9 cellular contexts compared by ENCODE assay signal in the genomic region with DNA sequence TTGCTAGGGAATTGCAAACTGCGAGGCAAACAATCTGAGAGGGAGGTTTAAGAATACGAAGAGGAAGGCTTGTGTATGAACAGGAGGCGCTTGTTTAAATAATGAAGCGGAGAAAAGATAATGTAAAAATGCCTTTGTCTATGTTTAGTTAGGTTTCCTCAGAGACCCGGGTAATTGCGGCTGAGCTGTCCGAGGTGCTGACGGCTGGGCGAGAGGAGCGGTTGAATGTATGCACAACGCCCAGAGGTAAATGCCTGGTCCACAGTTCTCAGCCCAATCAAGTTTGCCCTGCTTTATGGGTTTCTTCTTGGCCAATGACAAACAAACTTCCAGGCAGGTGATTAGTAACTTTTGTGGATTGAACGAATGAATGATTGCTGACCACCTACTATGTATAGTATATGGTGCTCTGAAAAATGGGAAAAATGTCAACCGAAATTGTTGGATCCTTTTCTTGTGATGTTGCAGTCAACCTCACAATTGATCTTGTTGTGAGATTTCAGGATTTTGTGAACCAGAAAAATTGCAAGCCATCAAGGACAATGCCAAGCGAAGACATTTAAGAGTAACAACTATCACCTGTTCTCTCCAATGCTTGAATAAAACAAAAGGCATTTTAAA. TPM values are rescaled to one million over a fixed set of nuclear protein-coding genes. Genes with fewer than 3 reads are reported as not detected.
DNase-seq lines count a peak whose midpoint lies in the region; ATAC-seq and TF ChIP-seq lines count a peak whose summit lies in the region.
"Had no signal": no experiment of that assay in that cellular context is flagged by ENCODE, and none has a peak within 500 bp of the region (broad histone marks: within the 10 kb centered on the region; RNA-seq: fewer than 3 reads in every experiment).

No MANE protein-coding gene starts in this region.

- no peaks in the 10 kb centered on the region for H3K4me1 Mint-ChIP-seq in activated CD8-positive, alpha-beta T cell treated with anti-CD3 and anti-CD28 coated beads, Interleukin-2, amount 10 ng/mL, durations not matched to agents 7 days and 5 days (ENCODE audit: low read depth)

- H3K14ac ChIP-seq in IMR-90 (replicated peaks; ENCODE audit: low read depth, low read length) = no peak overlapping the region

- TF ChIP-seq CTCF in IMR-90 (conservative IDR thresholded peaks at IDR 0.05; ENCODE audit: low read depth, low read length) = no peak

- no peak overlapping the region for H2BK5ac ChIP-seq in IMR-90 (ENCODE audit: low read depth, low read length, poor library complexity, severe bottlenecking)

- no peak overlapping the region for H2BK20ac ChIP-seq in IMR-90 (ENCODE audit: low read depth, low read length)

- H2BK120ac ChIP-seq in IMR-90 (ENCODE audit: low read depth, low read length) = no peak overlapping the region

- H4K8ac ChIP-seq in IMR-90 (ENCODE audit: low read depth in 2 of 2, low read length in 2 of 2) = no peak overlapping the region

- H4K5ac ChIP-seq in IMR-90 (ENCODE audit: low read depth, low read length) = no peak overlapping the region

- CTCF ChIA-PET in IMR-90 (lab: Yijun Ruan, JAX) = no interaction called here
- CTCF ChIA-PET in activated CD8-positive, alpha-beta T cell treated with anti-CD3 and anti-CD28 coated beads, Interleukin-2, amount 10 ng/mL, durations not matched to agents 7 days and 5 days (lab: Charles Lee) = interaction anchor here (1.8 kb wide), 1 partner anchor 27 kb away, joined by 4 read pairs; no protein-coding TSS in a partner anchor

- no peak overlapping the region for H2AK5ac ChIP-seq in IMR-90 (ENCODE audit: low read depth, low read length)

- intact Hi-C loops in IMR-90 (cut with micrococcal nuclease) (no loop called here), head of caudate nucleus (cut with DNase I) (no loop called here)

- no peak overlapping the region for H4K91ac ChIP-seq in IMR-90 (ENCODE audit: insufficient read depth, low read depth, low read length)

- H3K4ac ChIP-seq in IMR-90 (ENCODE audit: low read depth, low read length) = no peak overlapping the region

- H3K4me3 ChIP-seq in IMR-90 (ENCODE audit: insufficient read depth, low read depth, low read length) = no peak overlapping the region

- no TSS peak for BruUV-seq in IMR-90 (replicated peaks; lab: Mats Ljungman, UMichigan)

- no peaks in the 10 kb centered on the region for H3K36me3 ChIP-seq in IMR-90 (ENCODE audit: control insufficient read depth, insufficient read depth, low read length)
- H3K36me3 ChIP-seq: neutrophil had no signal

- no peaks in the 10 kb centered on the region for H3K36me3 Mint-ChIP-seq in activated CD8-positive, alpha-beta T cell treated with anti-CD3 and anti-CD28 coated beads, Interleukin-2, amount 10 ng/mL, durations not matched to agents 7 days and 5 days (ENCODE audit: low read depth)

- POLR2A ChIA-PET in IMR-90 (lab: Charles Lee; ENCODE audit: unreplicated experiment) = no interaction called here
- POLR2A ChIA-PET in activated CD8-positive, alpha-beta T cell treated with anti-CD3 and anti-CD28 coated beads, Interleukin-2, amount 10 ng/mL, durations not matched to agents 7 days and 5 days (lab: Charles Lee) = no interaction called here

- dilution Hi-C loops in IMR-90 (cut with HindIII; ENCODE audit: low sequenced_read_pairs, unreplicated experiment) = no loop called here

- 23% methylated on average over 5 of the region's 14 CpGs; no CpG with 5 or more reads in 1 of the 2 experiments for WGBS in IMR-90 (ENCODE audit: extremely low coverage in 2 of 2, insufficient read length in 1 of 2), 2 experiments

- ATAC-seq in IMR-90 (ENCODE audit: low read depth) (peak; percentile 95), HG02970 (IDR thresholded peaks at IDR 0.05; ENCODE audit: low FRiP score, unreplicated experiment) (no peak)
- peak; percentile 58 for ATAC-seq in activated CD8-positive, alpha-beta T cell treated with anti-CD3 and anti-CD28 coated beads, Interleukin-2, amount 10 ng/mL, durations not matched to agents 7 days and 5 days

- TF ChIP-seq POLR2A in IMR-90 (IDR thresholded peaks at IDR 0.05; ENCODE audit: low read depth, low read length) = no peak

- H3K4me3 Mint-ChIP-seq in activated CD8-positive, alpha-beta T cell treated with anti-CD3 and anti-CD28 coated beads, Interleukin-2, amount 10 ng/mL, durations not matched to agents 7 days and 5 days = no peak overlapping the region

- H2BK15ac ChIP-seq in IMR-90 (ENCODE audit: low read depth, low read length) = no peak overlapping the region

- no peak overlapping the region for H3K27ac ChIP-seq in IMR-90 (ENCODE audit: insufficient read depth, low read length)
- H3K27ac ChIP-seq: neutrophil had no signal

- no peaks in the 10 kb centered on the region for H3K79me1 ChIP-seq in IMR-90 (ENCODE audit: low read depth in 1 of 2, low read length in 2 of 2)

- no peaks in the 10 kb centered on the region for H3K4me1 ChIP-seq in IMR-90 (ENCODE audit: control insufficient read depth, insufficient read depth, low read length)

- H3K4me2 ChIP-seq in IMR-90 (ENCODE audit: low read depth, low read length) = no peak overlapping the region

- no peak overlapping the region for H2AK9ac ChIP-seq in IMR-90 (replicated peaks; ENCODE audit: low read depth, low read length, poor library complexity)

- H3K9me3 ChIP-seq in IMR-90 (ENCODE audit: control insufficient read depth, insufficient read depth, low read length) = no peaks in the 10 kb centered on the region
- H3K9me3 ChIP-seq: neutrophil had no signal

- no peaks in the 10 kb centered on the region for H3K9me1 ChIP-seq in IMR-90 (ENCODE audit: insufficient read depth, low read length)

- DNase-seq in CD1c-positive myeloid dendritic cell (ENCODE audit: extremely low spot score) = peak; percentile 19
- DNase-seq in IMR-90 = peak; percentile 44
- DNase-seq in activated CD8-positive, alpha-beta T cell treated with anti-CD3 and anti-CD28 coated beads, Interleukin-2, amount 10 ng/mL, durations not matched to agents 7 days and 5 days = peak; percentile 75
- peak in 26 of 42 donors; percentile 4 to 77 (median 39) for DNase-seq in head of caudate nucleus
- peak in 2 of 3 donors; percentile 10 to 15 for DNase-seq in stimulated activated CD4-positive, alpha-beta T cell treated with anti-CD3 and anti-CD28 coated beads, TNF-alpha, amount 100 ng/mL, for 48 hours (ENCODE audit: low read depth in 3 of 3)
- DNase-seq in DMS114 treated with DMSO at 0.1 percent for 48 hours (lab: John Stamatoyannopoulos, UW; ENCODE audit: unreplicated experiment) = no peak
- DNase-seq in NK-92 (lab: John Stamatoyannopoulos, UW; ENCODE audit: unreplicated experiment) = no peak

- H3K27ac Mint-ChIP-seq in activated CD8-positive, alpha-beta T cell treated with anti-CD3 and anti-CD28 coated beads, Interleukin-2, amount 10 ng/mL, durations not matched to agents 7 days and 5 days = no peak overlapping the region

- in situ Hi-C loops in IMR-90 (cut with MboI; ENCODE audit: low sequenced_read_pairs) = no loop called here

- no peak overlapping the region for H3K23ac ChIP-seq in IMR-90 (ENCODE audit: low read depth, low read length)

- H3K27me3 Mint-ChIP-seq in activated CD8-positive, alpha-beta T cell treated with anti-CD3 and anti-CD28 coated beads, Interleukin-2, amount 10 ng/mL, durations not matched to agents 7 days and 5 days (ENCODE audit: low read depth) = peaks cover 14% of the 10 kb centered on the region

- H3K9ac ChIP-seq in IMR-90 (ENCODE audit: low read depth, low read length) = no peak overlapping the region

- H3K27me3 ChIP-seq in IMR-90 (ENCODE audit: control insufficient read depth, insufficient read depth, low read length) = no peaks in the 10 kb centered on the region

- no peaks in the 10 kb centered on the region for H3K9me3 Mint-ChIP-seq in activated CD8-positive, alpha-beta T cell treated with anti-CD3 and anti-CD28 coated beads, Interleukin-2, amount 10 ng/mL, durations not matched to agents 7 days and 5 days (ENCODE audit: insufficient read depth)

- TF ChIP-seq RAD21 in IMR-90 (IDR thresholded peaks at IDR 0.05; ENCODE audit: low read length) = no peak

- H2AFZ ChIP-seq in IMR-90 (replicated peaks; ENCODE audit: low read length, poor library complexity) = no peak overlapping the region

- no peaks in the 10 kb centered on the region for H4K20me1 ChIP-seq in IMR-90 (ENCODE audit: insufficient read depth, low read length)

- H3K56ac ChIP-seq in IMR-90 (ENCODE audit: extremely low read depth, insufficient read depth, low read length) = no peak overlapping the region

- H3K18ac ChIP-seq in IMR-90 (ENCODE audit: low read depth, low read length) = no peak overlapping the region

TF ChIP-seq in IMR-90, 13 proteins besides CTCF, POLR2A, EP300 and RAD21:
- peak; percentile 33 for TF ChIP-seq RCOR1 (IDR thresholded peaks at IDR 0.05; ENCODE audit: insufficient replicate concordance, low read length)
- no peak for TF ChIP-seq FOS (IDR thresholded peaks at IDR 0.05; ENCODE audit: low read depth, low read length)
- no peak for TF ChIP-seq CHD1 (IDR thresholded peaks at IDR 0.05; ENCODE audit: low read depth, low read length)
- TF ChIP-seq, protein P1, sequence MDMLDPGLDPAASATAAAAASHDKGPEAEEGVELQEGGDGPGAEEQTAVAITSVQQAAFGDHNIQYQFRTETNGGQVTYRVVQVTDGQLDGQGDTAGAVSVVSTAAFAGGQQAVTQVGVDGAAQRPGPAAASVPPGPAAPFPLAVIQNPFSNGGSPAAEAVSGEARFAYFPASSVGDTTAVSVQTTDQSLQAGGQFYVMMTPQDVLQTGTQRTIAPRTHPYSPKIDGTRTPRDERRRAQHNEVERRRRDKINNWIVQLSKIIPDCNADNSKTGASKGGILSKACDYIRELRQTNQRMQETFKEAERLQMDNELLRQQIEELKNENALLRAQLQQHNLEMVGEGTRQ (IDR thresholded peaks at IDR 0.05; ENCODE audit: low read depth, low read length) = no peak
- TF ChIP-seq MAFK (IDR thresholded peaks at IDR 0.05; ENCODE audit: low read depth, low read length) = no peak
- TF ChIP-seq SMC3 (IDR thresholded peaks at IDR 0.05; ENCODE audit: low read depth, low read length) = no peak

RNA-seq across cellular contexts. Expression of a gene that starts 38.3 kb away (rescaled TPM):
- total RNA-seq in IMR-90 (2012; rRNA removed) = not detected in 2 replicates
- polyA plus RNA-seq in IMR-90 (2012; rRNA removed) = not detected in 2 replicates
- polyA plus RNA-seq in IMR-90 (2012; cell fraction: cytosol; rRNA removed) = not detected in 2 replicates
- polyA plus RNA-seq in IMR-90 (2012; cell fraction: nucleus; rRNA removed; ENCODE audit: low replicate concordance) = not detected in 2 replicates
- not detected for total RNA-seq in activated CD8-positive, alpha-beta T cell treated with anti-CD3 and anti-CD28 coated beads, Interleukin-2, amount 10 ng/mL, durations not matched to agents 7 days and 5 days

Comparison
In these comparisons a context has a peak if more than half of its experiments do, and no peak if none do; other contexts are left out.
1. DNase-seq: peak in CD1c-positive myeloid dendritic cell (single experiment), IMR-90 (single experiment), activated CD8-positive, alpha-beta T cell treated with anti-CD3 and anti-CD28 coated beads, Interleukin-2, amount 10 ng/mL, durations not matched to agents 7 days and 5 days (single experiment), head of caudate nucleus (26 of 42) and stimulated activated CD4-positive, alpha-beta T cell treated with anti-CD3 and anti-CD28 coated beads, TNF-alpha, amount 100 ng/mL, for 48 hours (2 of 3); none in DMS114 treated with DMSO at 0.1 percent for 48 hours (single experiment) and NK-92 (single experiment).